Comparison of ENCODE assay signal across 11 cellular contexts in the genomic region with DNA sequence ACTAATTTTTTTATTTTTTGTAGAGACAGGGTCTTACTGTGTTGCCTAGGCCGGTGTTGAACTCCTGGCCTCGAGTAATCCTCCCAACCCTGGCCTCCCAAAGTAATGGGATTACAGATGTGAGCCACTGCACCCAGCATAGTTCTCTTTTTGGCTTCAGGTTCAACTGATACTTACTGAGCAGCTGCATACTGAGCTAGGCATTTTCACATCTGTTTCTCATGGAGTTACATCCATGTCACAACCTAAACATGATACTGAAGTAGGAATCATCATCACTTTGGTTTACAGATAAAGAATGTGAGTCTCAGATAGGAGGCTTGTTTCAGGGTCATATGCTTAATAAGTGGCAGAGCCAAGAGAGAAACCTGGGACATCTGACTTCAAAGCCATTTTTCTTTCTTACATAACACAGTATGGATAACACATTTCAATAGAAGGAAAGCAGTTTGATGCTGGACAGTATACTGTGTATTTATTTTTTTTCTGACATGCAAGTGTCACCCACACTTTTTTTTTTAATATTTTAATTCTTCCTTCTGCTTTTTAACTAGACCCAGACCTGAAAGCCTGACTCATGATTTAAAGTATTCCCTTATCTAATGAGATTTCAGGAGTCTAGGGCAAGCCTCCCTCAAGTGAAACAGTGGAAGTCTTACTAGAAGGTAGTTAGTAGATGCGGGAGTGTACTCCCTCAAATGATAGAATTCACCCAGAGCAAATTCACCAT.
DNase-seq lines count a peak whose midpoint lies in the region; ATAC-seq and TF ChIP-seq lines count a peak whose summit lies in the region.
"Had no signal": no experiment of that assay in that cellular context is flagged by ENCODE, and none has a peak within 500 bp of the region (broad histone marks: within the 10 kb centered on the region; RNA-seq: fewer than 3 reads in every experiment).

No MANE protein-coding gene starts in this region.

- H3K4me3 Mint-ChIP-seq in activated T-helper 17 cell treated with anti-CD3 and anti-CD28 coated beads, Interleukin-2, amount 50 U/mL, for 72 hours = no peak overlapping the region
- H3K4me3 Mint-ChIP-seq in T-helper 2 cell treated with Interferon-gamma antibody and Interleukin-4, amounts not matched to agents 5 μg/mL and 100 μg/mL, for 36 hours = no peak overlapping the region
- H3K4me3 Mint-ChIP-seq: T-cell, type B pancreatic cell had no signal

- H3K27ac Mint-ChIP-seq in activated T-helper 17 cell treated with anti-CD3 and anti-CD28 coated beads, Interleukin-2, amount 50 U/mL, for 72 hours = no peak overlapping the region
- H3K27ac Mint-ChIP-seq in T-helper 2 cell treated with Interferon-gamma antibody and Interleukin-4, amounts not matched to agents 5 μg/mL and 100 μg/mL, for 36 hours = no peak overlapping the region
- H3K27ac Mint-ChIP-seq: activated T-helper 2 cell treated with anti-CD3 and anti-CD28 coated beads, Interferon-gamma antibody, Interleukin-2, Interleukin-4, amounts not matched to agents 10 μg/mL and 5 μg/mL and 100 μg/mL, durations not matched to agents 14 hours and 24 hours and 36 hours; T-cell; type B pancreatic cell had no signal

- H3K9me3 Mint-ChIP-seq in activated T-helper 17 cell treated with anti-CD3 and anti-CD28 coated beads, Interleukin-2, amount 50 U/mL, for 72 hours = no peaks in the 10 kb centered on the region
- H3K9me3 Mint-ChIP-seq in T-helper 2 cell treated with Interferon-gamma antibody and Interleukin-4, amounts not matched to agents 5 μg/mL and 100 μg/mL, for 36 hours = no peaks in the 10 kb centered on the region
- H3K9me3 Mint-ChIP-seq: activated T-helper 2 cell treated with anti-CD3 and anti-CD28 coated beads, Interferon-gamma antibody, Interleukin-2, Interleukin-4, amounts not matched to agents 10 μg/mL and 5 μg/mL and 100 μg/mL, durations not matched to agents 14 hours and 24 hours and 36 hours; T-cell; type B pancreatic cell had no signal

- DNase-seq in AG09319 (ENCODE audit: extremely low read depth, low read depth) (peak; percentile 18), NCI-H1436 (lab: John Stamatoyannopoulos, UW) (no peak), SIG-M5 (lab: John Stamatoyannopoulos, UW) (no peak)
- no peak for DNase-seq in T-helper 2 cell treated with Interferon-gamma antibody and Interleukin-4, amounts not matched to agents 5 μg/mL and 100 μg/mL, for 36 hours (ENCODE audit: low spot score)

- ATAC-seq in GM19324 (IDR thresholded peaks at IDR 0.05; ENCODE audit: low FRiP score, unreplicated experiment) (peak; percentile 36), HG02938 (IDR thresholded peaks at IDR 0.05; ENCODE audit: unreplicated experiment) (peak; percentile 25), HG02840 (IDR thresholded peaks at IDR 0.05; ENCODE audit: low FRiP score, unreplicated experiment) (no peak)
- ATAC-seq in activated T-helper 17 cell treated with anti-CD3 and anti-CD28 coated beads, Interleukin-2, amount 50 U/mL, for 72 hours (replicated peaks) = peak; percentile 44

- peaks cover 10% of the 10 kb centered on the region for H3K36me3 Mint-ChIP-seq in activated T-helper 17 cell treated with anti-CD3 and anti-CD28 coated beads, Interleukin-2, amount 50 U/mL, for 72 hours (ENCODE audit: low read depth)
- peaks cover 13% of the 10 kb centered on the region for H3K36me3 Mint-ChIP-seq in T-helper 2 cell treated with Interferon-gamma antibody and Interleukin-4, amounts not matched to agents 5 μg/mL and 100 μg/mL, for 36 hours (ENCODE audit: low read depth)

- TF ChIP-seq CTCF in AG09319 (IDR thresholded peaks at IDR 0.05; ENCODE audit: low read depth, low read length) = no peak

- H3K4me1 Mint-ChIP-seq in activated T-helper 17 cell treated with anti-CD3 and anti-CD28 coated beads, Interleukin-2, amount 50 U/mL, for 72 hours = peaks cover 4% of the 10 kb centered on the region
- H3K4me1 Mint-ChIP-seq in T-helper 2 cell treated with Interferon-gamma antibody and Interleukin-4, amounts not matched to agents 5 μg/mL and 100 μg/mL, for 36 hours (ENCODE audit: low read depth) = peaks cover 3% of the 10 kb centered on the region

- no peaks in the 10 kb centered on the region for H3K27me3 Mint-ChIP-seq in activated T-helper 17 cell treated with anti-CD3 and anti-CD28 coated beads, Interleukin-2, amount 50 U/mL, for 72 hours
- no peaks in the 10 kb centered on the region for H3K27me3 Mint-ChIP-seq in T-helper 2 cell treated with Interferon-gamma antibody and Interleukin-4, amounts not matched to agents 5 μg/mL and 100 μg/mL, for 36 hours (ENCODE audit: low read depth)
- H3K27me3 Mint-ChIP-seq: T-cell, type B pancreatic cell had no signal
